In the genomic region with DNA sequence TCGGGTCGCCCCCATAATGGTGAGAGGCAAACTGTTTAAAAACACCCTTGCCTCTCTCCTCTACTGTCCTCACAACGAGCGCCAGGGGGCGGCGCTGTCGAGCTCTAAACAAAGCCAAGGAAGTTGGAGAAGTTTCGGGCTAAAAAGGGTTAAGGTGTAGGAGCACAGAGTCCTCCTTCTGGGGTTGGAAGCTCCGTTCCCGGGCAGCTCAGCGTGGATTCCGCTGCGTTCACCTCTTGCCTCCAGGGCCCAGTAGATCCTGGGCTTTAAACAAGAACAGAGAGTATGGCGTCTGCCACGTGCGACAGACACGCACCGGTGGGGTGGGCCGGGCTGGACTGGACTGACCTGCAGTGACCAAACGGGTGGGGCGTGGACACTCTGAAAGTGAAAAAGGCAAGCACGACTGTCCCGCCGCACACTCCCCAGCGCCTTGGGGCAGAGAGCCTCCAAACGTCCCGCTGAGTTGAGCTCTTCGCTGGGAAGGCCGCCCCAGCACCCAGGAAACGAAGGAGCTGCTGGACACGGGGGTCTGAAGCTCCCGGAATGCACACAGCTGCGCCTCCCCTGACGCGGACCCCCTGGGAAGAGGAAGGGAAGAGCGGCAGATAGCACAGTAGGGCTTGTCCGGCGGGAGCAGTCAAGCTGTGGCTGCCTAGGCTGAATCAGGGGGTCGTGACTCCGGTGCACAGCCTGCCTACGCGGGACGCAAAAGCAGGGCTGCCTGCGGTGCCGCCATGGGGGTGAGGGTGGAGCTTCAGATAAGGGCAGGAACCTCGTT, we compare ENCODE assay signal across 8 cellular contexts. TPM values are rescaled to one million over a fixed set of nuclear protein-coding genes. Genes with fewer than 3 reads are reported as not detected.
A peak's percentile ranks its signal among the peaks of the same experiment; 100 is the strongest.
DNase-seq lines count a peak whose midpoint lies in the region; ATAC-seq and TF ChIP-seq lines count a peak whose summit lies in the region.

No MANE protein-coding gene starts in this region.

- DNase-seq in EH (ENCODE audit: low read depth) (peak; percentile 58), M059J (ENCODE audit: low read depth) (peak; percentile 92), adrenal gland (peak; percentile 63 to 82 (median 67)), right cardiac atrium (peak; percentile 86 to 96 (median 94)), pons (ENCODE audit: low spot score) (peak; percentile 59), NCI-H345 (lab: John Stamatoyannopoulos, UW) (no peak), HuH-7 (ENCODE audit: low spot score) (no peak)

- H3K4me3 ChIP-seq in adrenal gland (peak overlapping the region in 2 of 4 donors; percentile 9 to 56), right cardiac atrium (ENCODE audit: low read length) (peak overlapping the region; percentile 39)

- H3K36me3 ChIP-seq in adrenal gland (replicated peaks in 1 of 2) = no peaks in the 10 kb centered on the region

- H3K27ac ChIP-seq in adrenal gland (peak overlapping the region in 4 of 5 donors; percentile 36 to 86 (median 58)), right cardiac atrium (ENCODE audit: low read length) (peak overlapping the region; percentile 21)

- 19 to 27% (median 21%) methylated on average over 13 to 46 of the region's 46 CpGs for WGBS in adrenal gland, 4 donors
- 9% methylated on average over 46 of the region's 46 CpGs for WGBS in right cardiac atrium

- TF ChIP-seq CTCF in adrenal gland (IDR thresholded peaks at IDR 0.05) = peak; percentile 35 to 68 (median 59)

- TF ChIP-seq POLR2A in adrenal gland (IDR thresholded peaks at IDR 0.05) = no peak

- no peaks in the 10 kb centered on the region for H3K9me3 ChIP-seq in adrenal gland (replicated peaks in 1 of 3)
- H3K9me3 ChIP-seq in right cardiac atrium (ENCODE audit: control insufficient read depth, low read length) = no peaks in the 10 kb centered on the region

- intact Hi-C loops in adrenal gland (cut with DNase I) = loop anchor here (10.0 kb wide), 2 partner anchors 184 to 356 kb away; no protein-coding TSS in a partner anchor
- intact Hi-C loops in right cardiac atrium (cut with DNase I) = loop anchor here in 2 of 4 donors (2.0 to 10.0 kb wide), 3 partner anchors 196 to 294 kb away; no protein-coding TSS in a partner anchor

- H3K27me3 ChIP-seq in adrenal gland = peaks cover 14% of the 10 kb centered on the region
- no peaks in the 10 kb centered on the region for H3K27me3 ChIP-seq in right cardiac atrium (ENCODE audit: control insufficient read depth, insufficient read depth)

- peaks cover 24 to 45% of the 10 kb centered on the region in 2 donors for H3K4me1 ChIP-seq in adrenal gland (replicated peaks in 1 of 2)
- H3K4me1 ChIP-seq in right cardiac atrium (ENCODE audit: control insufficient read depth, insufficient read depth, low read length) = no peaks in the 10 kb centered on the region

- ATAC-seq in right cardiac atrium = peak; percentile 60 to 62
- ATAC-seq in HG03442 (IDR thresholded peaks at IDR 0.05; ENCODE audit: unreplicated experiment) = no peak

RNA-seq across cellular contexts. Expression of a gene that starts 1.6 kb away (rescaled TPM):
- total RNA-seq in M059J (2014; rRNA removed; shearing (Covaris generic)) = 31.5 and 45.2 TPM in 2 replicates
- total RNA-seq in adrenal gland (10 to 100 TPM; 10.0 to 58.0 (median 21.8) TPM), right cardiac atrium (10 to 100 TPM; 15.4 to 48.1 (median 18.5) TPM)
- polyA plus RNA-seq in adrenal gland (10 to 100 TPM in 1 of 3 donors, 1 to 10 TPM in 2; 3.4 to 16.3 (median 8.5) TPM), right cardiac atrium (17.5 TPM)

RNA-seq across cellular contexts. Expression of a gene that starts 15.9 kb away (rescaled TPM):
- not detected in 2 replicates for total RNA-seq in M059J (2014; rRNA removed; shearing (Covaris generic))
- not detected for total RNA-seq in adrenal gland
- polyA plus RNA-seq in adrenal gland = not detected
- total RNA-seq in right cardiac atrium = not detected
- not detected for polyA plus RNA-seq in right cardiac atrium

RNA-seq across cellular contexts. Expression of a gene that starts 35.1 kb away (rescaled TPM):
- total RNA-seq in M059J (2014; rRNA removed; shearing (Covaris generic)) = 0.96 and 1.5 TPM in 2 replicates
- total RNA-seq in adrenal gland (10 to 100 TPM; 22.5 to 83.0 (median 53.7) TPM), right cardiac atrium (10 to 100 TPM; 25.6 to 51.6 (median 41.7) TPM)
- polyA plus RNA-seq in adrenal gland (10 to 100 TPM in 1 of 3 donors, 1 to 10 TPM in 2; 4.3 to 16.1 (median 8.0) TPM), right cardiac atrium (14.1 TPM)

Comparison
In these comparisons a context has a peak if more than half of its experiments do, and no peak if none do; other contexts are left out.
1. DNase-seq: peak in EH (single experiment), M059J (single experiment), adrenal gland (7 of 7), right cardiac atrium (3 of 3) and pons (single experiment); none in NCI-H345 (single experiment) and HuH-7 (single experiment).